Comparison of ENCODE assay signal across 30 cellular contexts in the genomic region with DNA sequence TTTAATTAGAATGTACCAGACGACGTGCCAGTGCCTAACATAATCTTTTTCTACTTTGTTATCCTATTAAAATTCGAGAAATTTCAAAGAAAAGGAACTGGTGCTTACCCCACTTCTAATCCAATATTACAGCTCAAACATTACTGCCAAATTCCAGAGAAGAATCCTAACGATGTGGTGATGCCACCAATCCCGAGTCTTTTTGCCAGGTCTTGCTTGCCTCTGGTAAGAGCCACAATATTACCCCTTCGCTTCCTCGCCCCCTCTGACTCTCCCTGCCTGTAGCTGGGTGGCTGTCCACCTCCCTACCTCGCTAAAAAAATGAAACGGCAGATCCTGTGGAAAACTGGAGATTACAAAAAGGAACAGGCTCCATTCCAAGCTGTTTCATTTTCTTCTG.
"Had no signal": no experiment of that assay in that cellular context is flagged by ENCODE, and none has a peak within 500 bp of the region (broad histone marks: within the 10 kb centered on the region; RNA-seq: fewer than 3 reads in every experiment).

No MANE protein-coding gene starts in this region.

- H3K4me1 ChIP-seq: heart right ventricle, lower lobe of right lung, pancreas, prostate gland, right lobe of liver, stomach, testis, tibial artery, uterus had no signal

- H3K36me3 ChIP-seq: heart right ventricle, lower lobe of right lung, pancreas, prostate gland, right lobe of liver, stomach, tibial artery, uterus had no signal

- H2AFZ ChIP-seq: hepatocyte had no signal

- H3K9me3 Mint-ChIP-seq: naive thymus-derived CD8-positive, alpha-beta T cell; nephron; neural crest cell; stimulated activated naive B cell treated with anti-CD40 and anti-IgM and Interleukin-4, amounts not matched to agents 10 μg/mL and 1 μg/mL and 100 μg/mL, for 72 hours; type B pancreatic cell had no signal

- H3K27me3 ChIP-seq: pancreas, right lobe of liver, testis had no signal

- DNase-seq: heart right ventricle; islet precursor cell; lower lobe of right lung; mammary epithelial cell; mesenchymal stem cell; midbrain; mucosa of descending colon; naive thymus-derived CD8-positive, alpha-beta T cell; nucleus accumbens; pancreas; posterior cingulate gyrus; retina; right lobe of liver; stimulated activated CD4-positive, alpha-beta T cell treated with anti-CD3 and anti-CD28 coated beads, Interleukin-12 subunit alpha, Interleukin-12 subunit beta, amount 100 ng/mL, for 4 hours; stimulated activated CD4-positive, alpha-beta T cell treated with anti-CD3 and anti-CD28 coated beads, Interleukin-15, amount 100 ng/mL, for 24 hours; stimulated activated CD4-positive, alpha-beta T cell treated with anti-CD3 and anti-CD28 coated beads, Interleukin-2, amount 100 ng/mL, for 24 hours; stimulated activated CD4-positive, alpha-beta T cell treated with anti-CD3 and anti-CD28 coated beads, Interleukin-4, amount 100 ng/mL, for 1 hour; stimulated activated naive B cell treated with anti-CD40 and anti-IgM and Interleukin-4, amounts not matched to agents 10 μg/mL and 1 μg/mL and 100 μg/mL, for 72 hours; stimulated activated naive CD8-positive, alpha-beta T cell treated with anti-CD3 and anti-CD28 coated beads, Interleukin-15, Interleukin-2, amounts not matched to agents 100 U/mL and 50 U/mL, for 24 hours; stomach; testis; tibial artery; uterus had no signal

- H3K36me3 Mint-ChIP-seq: naive thymus-derived CD8-positive, alpha-beta T cell; stimulated activated naive B cell treated with anti-CD40 and anti-IgM and Interleukin-4, amounts not matched to agents 10 μg/mL and 1 μg/mL and 100 μg/mL, for 72 hours; type B pancreatic cell had no signal

- H3K4me1 Mint-ChIP-seq: naive thymus-derived CD8-positive, alpha-beta T cell; stimulated activated naive B cell treated with anti-CD40 and anti-IgM and Interleukin-4, amounts not matched to agents 10 μg/mL and 1 μg/mL and 100 μg/mL, for 72 hours had no signal

- ATAC-seq: heart right ventricle; left lobe of liver; lower lobe of right lung; mucosa of descending colon; naive thymus-derived CD8-positive, alpha-beta T cell; pancreas; right lobe of liver; stimulated activated naive B cell treated with anti-CD40 and anti-IgM and Interleukin-4, amounts not matched to agents 10 μg/mL and 1 μg/mL and 100 μg/mL, for 72 hours; stimulated activated naive CD8-positive, alpha-beta T cell treated with anti-CD3 and anti-CD28 coated beads, Interleukin-15, Interleukin-2, amounts not matched to agents 100 U/mL and 50 U/mL, for 24 hours had no signal

- H3K4me3 Mint-ChIP-seq: naive thymus-derived CD8-positive, alpha-beta T cell; nephron; neural crest cell; stimulated activated naive B cell treated with anti-CD40 and anti-IgM and Interleukin-4, amounts not matched to agents 10 μg/mL and 1 μg/mL and 100 μg/mL, for 72 hours; type B pancreatic cell had no signal

- H3K4me2 ChIP-seq: hepatocyte had no signal

- H3K4me3 ChIP-seq: heart right ventricle, hepatocyte, lower lobe of right lung, mucosa of descending colon, pancreas, prostate gland, right lobe of liver, skin epidermis, stomach, testis, tibial artery, uterus had no signal

- H3K27ac ChIP-seq: heart right ventricle, hepatocyte, lower lobe of right lung, pancreas, prostate gland, right lobe of liver, skin epidermis, stomach, testis, tibial artery, uterus had no signal

- H3K9me3 ChIP-seq: heart right ventricle, lower lobe of right lung, mucosa of descending colon, pancreas, prostate gland, right lobe of liver, stomach, testis, tibial artery, uterus had no signal

- H3K79me2 ChIP-seq: hepatocyte had no signal

- H3K27ac Mint-ChIP-seq: naive thymus-derived CD8-positive, alpha-beta T cell; nephron; stimulated activated naive B cell treated with anti-CD40 and anti-IgM and Interleukin-4, amounts not matched to agents 10 μg/mL and 1 μg/mL and 100 μg/mL, for 72 hours; type B pancreatic cell had no signal
